In the genomic region with DNA sequence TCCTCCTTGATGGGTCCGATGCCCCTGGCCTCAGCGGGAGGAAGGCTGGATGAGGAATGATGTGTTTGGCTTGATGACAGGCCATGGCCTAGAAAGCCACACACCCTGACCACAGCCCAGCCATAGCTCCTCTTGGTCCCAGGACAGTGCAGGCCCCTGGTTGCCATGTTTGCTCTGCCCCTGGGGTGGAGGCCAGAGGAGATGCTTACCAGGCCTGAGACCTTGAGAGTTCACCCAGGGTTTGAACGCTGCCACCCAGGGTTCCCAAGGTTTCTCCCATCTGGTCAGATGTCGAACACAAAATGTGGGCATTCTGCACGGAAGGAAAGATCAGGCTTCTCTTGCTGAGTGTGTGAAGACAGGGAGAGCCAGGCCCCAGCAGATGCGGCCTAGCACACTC, we compare ENCODE assay signal across 1 cellular context.
TF ChIP-seq lines count a peak whose summit lies in the region.

No MANE protein-coding gene starts in this region.

TF ChIP-seq in GM23338, 12 proteins besides CTCF, POLR2A, EP300 and RAD21 (continued from another document):
- TF ChIP-seq, protein P1, sequence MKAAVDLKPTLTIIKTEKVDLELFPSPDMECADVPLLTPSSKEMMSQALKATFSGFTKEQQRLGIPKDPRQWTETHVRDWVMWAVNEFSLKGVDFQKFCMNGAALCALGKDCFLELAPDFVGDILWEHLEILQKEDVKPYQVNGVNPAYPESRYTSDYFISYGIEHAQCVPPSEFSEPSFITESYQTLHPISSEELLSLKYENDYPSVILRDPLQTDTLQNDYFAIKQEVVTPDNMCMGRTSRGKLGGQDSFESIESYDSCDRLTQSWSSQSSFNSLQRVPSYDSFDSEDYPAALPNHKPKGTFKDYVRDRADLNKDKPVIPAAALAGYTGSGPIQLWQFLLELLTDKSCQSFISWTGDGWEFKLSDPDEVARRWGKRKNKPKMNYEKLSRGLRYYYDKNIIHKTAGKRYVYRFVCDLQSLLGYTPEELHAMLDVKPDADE (IDR thresholded peaks at IDR 0.05) = no peak
- TF ChIP-seq CREB1 (CRISPR knock-in tag; IDR thresholded peaks at IDR 0.05; ENCODE audit: low read depth) = no peak
